ENCODE assay signal across 29 cellular contexts in genomic region chr20:1460275-1460674, GRCh38. TPM values are rescaled to one million over a fixed set of nuclear protein-coding genes. Genes with fewer than 3 reads are reported as not detected.
"Had no signal": no experiment of that assay in that cellular context is flagged by ENCODE, and none has a peak within 500 bp of the region (broad histone marks: within the 10 kb centered on the region; RNA-seq: fewer than 3 reads in every experiment).

No MANE protein-coding gene starts in this region.

- H3K27ac Mint-ChIP-seq: activated B cell treated with CpG ODN at 0.5 μM for 24 hours; activated CD4-positive, alpha-beta memory T cell treated with anti-CD3 and anti-CD28 coated beads for 36 hours; activated CD4-positive, alpha-beta T cell treated with anti-CD3 and anti-CD28 coated beads, Interleukin-2, amount 10 ng/mL, durations not matched to agents 24 days and 14 days; activated CD8-positive, alpha-beta T cell treated with anti-CD3 and anti-CD28 coated beads for 36 hours; activated naive CD4-positive, alpha-beta T cell treated with anti-CD3 and anti-CD28 coated beads for 36 hours; activated naive CD4-positive, alpha-beta T cell treated with anti-CD3 and anti-CD28 coated beads, Interleukin-2, amount 50 U/mL, for 72 hours; activated naive CD8-positive, alpha-beta T cell treated with anti-CD3 and anti-CD28 coated beads for 36 hours; activated T-cell treated with anti-CD3 and anti-CD28 coated beads, Interleukin-2, amount 50 U/mL, for 24 hours; brain; T-helper 1 cell treated with Interleukin-12 subunit alpha and Interleukin-12 subunit beta and Interleukin-4 antibody, amounts not matched to agents 30 μg/mL and 1 μg/mL, for 36 hours; T-helper 2 cell treated with Interferon-gamma antibody and Interleukin-4, amounts not matched to agents 5 μg/mL and 100 μg/mL, for 36 hours had no signal

- H3K9me3 ChIP-seq: ascending aorta had no signal

- H3K27me3 Mint-ChIP-seq: activated B cell treated with CpG ODN at 0.5 μM for 24 hours; activated CD4-positive, alpha-beta memory T cell treated with anti-CD3 and anti-CD28 coated beads for 36 hours; activated CD4-positive, alpha-beta T cell treated with anti-CD3 and anti-CD28 coated beads, Interleukin-2, amount 10 ng/mL, durations not matched to agents 24 days and 14 days; activated CD8-positive, alpha-beta T cell treated with anti-CD3 and anti-CD28 coated beads for 36 hours; activated naive CD8-positive, alpha-beta T cell treated with anti-CD3 and anti-CD28 coated beads for 36 hours; activated T-cell treated with anti-CD3 and anti-CD28 coated beads, Interleukin-2, amount 50 U/mL, for 24 hours had no signal

- H3K27me3 ChIP-seq: ascending aorta had no signal

- H3K4me3 ChIP-seq: ascending aorta had no signal

- ATAC-seq: activated CD8-positive, alpha-beta T cell treated with anti-CD3 and anti-CD28 coated beads for 36 hours; activated naive CD4-positive, alpha-beta T cell treated with anti-CD3 and anti-CD28 coated beads, Interleukin-2, amount 50 U/mL, for 72 hours had no signal

- H3K9me3 Mint-ChIP-seq: activated B cell treated with CpG ODN at 0.5 μM for 24 hours; activated CD4-positive, alpha-beta memory T cell treated with anti-CD3 and anti-CD28 coated beads for 36 hours; activated CD4-positive, alpha-beta T cell treated with anti-CD3 and anti-CD28 coated beads, Interleukin-2, amount 10 ng/mL, durations not matched to agents 24 days and 14 days; activated CD8-positive, alpha-beta T cell treated with anti-CD3 and anti-CD28 coated beads for 36 hours; activated naive CD4-positive, alpha-beta T cell treated with anti-CD3 and anti-CD28 coated beads for 36 hours; activated naive CD4-positive, alpha-beta T cell treated with anti-CD3 and anti-CD28 coated beads, Interleukin-2, amount 50 U/mL, for 72 hours; activated naive CD8-positive, alpha-beta T cell treated with anti-CD3 and anti-CD28 coated beads for 36 hours; activated T-cell treated with anti-CD3 and anti-CD28 coated beads, Interleukin-2, amount 50 U/mL, for 24 hours; brain; T-helper 1 cell treated with Interleukin-12 subunit alpha and Interleukin-12 subunit beta and Interleukin-4 antibody, amounts not matched to agents 30 μg/mL and 1 μg/mL, for 36 hours; T-helper 2 cell treated with Interferon-gamma antibody and Interleukin-4, amounts not matched to agents 5 μg/mL and 100 μg/mL, for 36 hours had no signal

- H3K4me3 Mint-ChIP-seq: activated B cell treated with CpG ODN at 0.5 μM for 24 hours; activated CD4-positive, alpha-beta memory T cell treated with anti-CD3 and anti-CD28 coated beads for 36 hours; activated CD4-positive, alpha-beta T cell treated with anti-CD3 and anti-CD28 coated beads, Interleukin-2, amount 10 ng/mL, durations not matched to agents 24 days and 14 days; activated CD8-positive, alpha-beta T cell treated with anti-CD3 and anti-CD28 coated beads for 36 hours; activated naive CD4-positive, alpha-beta T cell treated with anti-CD3 and anti-CD28 coated beads for 36 hours; activated naive CD8-positive, alpha-beta T cell treated with anti-CD3 and anti-CD28 coated beads for 36 hours; activated T-cell treated with anti-CD3 and anti-CD28 coated beads, Interleukin-2, amount 50 U/mL, for 24 hours; T-helper 1 cell treated with Interleukin-12 subunit alpha and Interleukin-12 subunit beta and Interleukin-4 antibody, amounts not matched to agents 30 μg/mL and 1 μg/mL, for 36 hours; T-helper 2 cell treated with Interferon-gamma antibody and Interleukin-4, amounts not matched to agents 5 μg/mL and 100 μg/mL, for 36 hours had no signal

- DNase-seq: activated B cell treated with CpG ODN at 0.5 μM for 24 hours; activated CD4-positive, alpha-beta memory T cell treated with anti-CD3 and anti-CD28 coated beads for 36 hours; activated CD4-positive, alpha-beta T cell treated with anti-CD3 and anti-CD28 coated beads for 4 hours; activated CD4-positive, alpha-beta T cell treated with anti-CD3 and anti-CD28 coated beads, Interleukin-2, amount 10 ng/mL, durations not matched to agents 24 days and 14 days; activated CD4-positive, alpha-beta T cell treated with anti-CD3 and anti-CD28 coated beads, Interleukin-2, amount 50 U/mL, for 1 hour; activated CD4-positive, alpha-beta T cell treated with anti-CD3 and anti-CD28 coated beads, Interleukin-2, amount 50 U/mL, for 4 hours; activated CD4-positive, CD25-positive, alpha-beta regulatory T cell treated with anti-CD3 and anti-CD28 coated beads, Interleukin-2, amount 50 U/mL, for 72 hours; activated CD8-positive, alpha-beta memory T cell treated with anti-CD3 and anti-CD28 coated beads, Interleukin-2, amount 50 U/mL, for 48 hours; activated CD8-positive, alpha-beta T cell treated with anti-CD3 and anti-CD28 coated beads for 36 hours; activated effector memory CD4-positive, alpha-beta T cell treated with anti-CD3 and anti-CD28 coated beads, Interleukin-2, amount 50 U/mL, for 16 hours; activated gamma-delta T cell treated with Interleukin-2 at 50 U/mL for 16 hours; activated naive CD4-positive, alpha-beta T cell; activated naive CD4-positive, alpha-beta T cell treated with anti-CD3 and anti-CD28 coated beads for 36 hours; activated naive CD4-positive, alpha-beta T cell treated with anti-CD3 and anti-CD28 coated beads, Interleukin-2, amount 50 U/mL, for 16 hours; activated naive CD8-positive, alpha-beta T cell treated with anti-CD3 and anti-CD28 coated beads for 36 hours; activated T-cell treated with anti-CD3 and anti-CD28 coated beads, Interleukin-2, amount 50 U/mL, for 24 hours; amygdala; anterior cingulate cortex; central memory CD4-positive, alpha-beta T cell; T-helper 1 cell; T-helper 2 cell; T-helper 9 cell had no signal

- H3K27ac ChIP-seq: ascending aorta, VCaP had no signal

RNA-seq across cellular contexts. Expression of gene SIRPB2, which starts 30.9 kb away (rescaled TPM):
- total RNA-seq: activated B cell treated with CpG ODN at 0.5 μM for 24 hours; activated CD4-positive, alpha-beta memory T cell treated with anti-CD3 and anti-CD28 coated beads for 36 hours; activated CD4-positive, alpha-beta T cell treated with anti-CD3 and anti-CD28 coated beads, Interleukin-2, amount 10 ng/mL, durations not matched to agents 24 days and 14 days; activated CD8-positive, alpha-beta memory T cell treated with anti-CD3 and anti-CD28 coated beads for 36 hours; activated CD8-positive, alpha-beta T cell treated with anti-CD3 and anti-CD28 coated beads for 36 hours; activated naive CD4-positive, alpha-beta T cell treated with anti-CD3 and anti-CD28 coated beads for 36 hours; activated naive CD4-positive, alpha-beta T cell treated with anti-CD3 and anti-CD28 coated beads, Interleukin-2, amount 50 U/mL, for 72 hours; activated naive CD8-positive, alpha-beta T cell treated with anti-CD3 and anti-CD28 coated beads for 36 hours had no signal
